Comparison of ENCODE assay signal across 9 cellular contexts in the genomic region with DNA sequence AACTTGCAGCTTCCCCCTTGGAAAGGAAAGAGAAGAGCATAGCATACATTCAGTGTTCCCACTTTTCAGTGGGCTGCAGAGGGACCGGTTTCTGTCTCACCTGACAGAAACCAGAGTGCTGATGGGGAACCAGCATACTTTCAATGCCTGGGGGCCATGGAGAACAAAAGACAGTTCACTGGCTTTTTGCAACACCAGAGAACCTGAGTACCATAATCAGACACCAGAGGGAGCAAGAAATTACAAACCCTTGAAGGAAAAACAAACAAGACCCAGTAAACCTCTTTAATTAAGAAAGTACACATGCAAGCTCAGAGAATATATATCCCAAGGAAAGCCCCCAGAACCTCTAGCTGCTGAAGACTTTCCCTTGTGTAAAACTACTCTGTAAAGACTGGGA. TPM values are rescaled to one million over a fixed set of nuclear protein-coding genes. Genes with fewer than 3 reads are reported as not detected.
DNase-seq lines count a peak whose midpoint lies in the region; ATAC-seq, FAIRE-seq and TF ChIP-seq lines count a peak whose summit lies in the region.
"Had no signal": no experiment of that assay in that cellular context is flagged by ENCODE, and none has a peak within 500 bp of the region (broad histone marks: within the 10 kb centered on the region; RNA-seq: fewer than 3 reads in every experiment).

No MANE protein-coding gene starts in this region.

- ATAC-seq in HCT116: peak; percentile 58; the same call in 1 of the 2 replicates
- no peak for ATAC-seq in RWPE2 (ENCODE audit: low read depth)

- intact Hi-C loops in HCT116 (cut with micrococcal nuclease): loop anchor here (1.0 kb wide), 3 partner anchors 49 to 628 kb away; no protein-coding TSS in a partner anchor

- H3K36me3 ChIP-seq in HCT116 (ENCODE audit: control insufficient read depth in 1 of 2, insufficient read depth in 2 of 2, low read length in 2 of 2) (no peaks in the 10 kb centered on the region), RWPE2 (ENCODE audit: low read depth) (no peaks in the 10 kb centered on the region)

- H3K4me1 ChIP-seq in HCT116 (ENCODE audit: control insufficient read depth in 1 of 2, insufficient read depth in 2 of 2, low read length in 2 of 2): no peaks in the 10 kb centered on the region
- H3K4me1 ChIP-seq in RWPE2 (ENCODE audit: insufficient read depth, poor library complexity, severe bottlenecking): no peaks in the 10 kb centered on the region

- H3K27ac ChIP-seq in HCT116 (ENCODE audit: low read depth, low read length) (no peak overlapping the region), RWPE2 (ENCODE audit: poor library complexity, severe bottlenecking) (no peak overlapping the region)

- peak; percentile 44; the same call in 1 of the 2 replicates for TF ChIP-seq RAD21 in HCT116 (IDR thresholded peaks at IDR 0.05; ENCODE audit: low read depth)

- CTCF ChIA-PET in HCT116 (lab: Charles Lee): interaction anchor here (0.8 to 2.2 kb wide), 8 partner anchors 49 to 639 kb away, joined by 3 to 12 read pairs (median 4); no protein-coding TSS in a partner anchor

- TF ChIP-seq CTCF in AG09319 (IDR thresholded peaks at IDR 0.05; ENCODE audit: low read depth, low read length) (peak; percentile 46), HCT116 (IDR thresholded peaks at IDR 0.05 in 2 of 3, conservative IDR thresholded peaks at IDR 0.05 in 1 of 3; ENCODE audit: borderline replicate concordance in 1 of 3, insufficient read depth in 1 of 3, low read depth in 2 of 3, low read length in 2 of 3) (peak; percentile 43 to 56 (median 52); a peak in 5 of 6 replicates), RWPE2 (IDR thresholded peaks at IDR 0.05; ENCODE audit: poor library complexity, severe bottlenecking) (peak; percentile 36)

- H2AFZ ChIP-seq in HCT116 (ENCODE audit: low read depth, low read length, poor library complexity, severe bottlenecking): no peak overlapping the region

- no TSS peak for BruUV-seq in HCT116 (replicated peaks; lab: Mats Ljungman, UMichigan)

- POLR2A ChIA-PET in HCT116 (lab: Charles Lee): no interaction called here

- no peak overlapping the region for H3K4me3 ChIP-seq in HCT116 (replicated peaks in 1 of 2; ENCODE audit: low read depth in 1 of 2, low read length in 2 of 2)
- H3K4me3 ChIP-seq in RWPE2 (ENCODE audit: severe bottlenecking): no peak overlapping the region
- H3K4me3 ChIP-seq in iPS-18c (ENCODE audit: insufficient read depth, low read depth, low read length): 0 out of 2 replicates have a peak overlapping the region, but pooled peaks have one; percentile 12

- H3K4me2 ChIP-seq in HCT116 (ENCODE audit: low read length): no peak overlapping the region

- H3K9me2 ChIP-seq in HCT116 (ENCODE audit: insufficient read depth): no peaks in the 10 kb centered on the region

- RAD21 ChIA-PET in HCT116 (lab: Charles Lee; ENCODE audit: low non-redundant PET in 1 of 2, low total read pairs in 2 of 2, uncharacterized antibody in 2 of 2, unreplicated experiment in 2 of 2): no interaction called here

- peaks cover 6% of the 10 kb centered on the region; the same call in 1 of the 2 replicates for H3K27me3 ChIP-seq in HCT116 (ENCODE audit: insufficient read depth, low read length)
- H3K27me3 ChIP-seq in RWPE2 (ENCODE audit: insufficient read depth, poor library complexity, severe bottlenecking): no peaks in the 10 kb centered on the region

- H3K79me2 ChIP-seq in HCT116 (ENCODE audit: insufficient read depth, low read length): no peaks in the 10 kb centered on the region

- H3K9me3 ChIP-seq in HCT116 (ENCODE audit: control insufficient read depth in 1 of 2, insufficient read depth in 1 of 2, low read depth in 1 of 2, low read length in 2 of 2) (0 out of 4 replicates have a peak, but pooled peaks cover 0 to 4% of the 10 kb centered on the region in 2 experiments), RWPE2 (ENCODE audit: severe bottlenecking) (peaks cover 2% of the 10 kb centered on the region), iPS-18c (ENCODE audit: control insufficient read depth, insufficient read depth, low read length) (peaks cover 4% of the 10 kb centered on the region)

- DNase-seq in AG09319 (ENCODE audit: extremely low read depth, low read depth) (peak; percentile 12), HCT116 (ENCODE audit: low read depth, low spot score) (peak; percentile 32), RWPE2 (ENCODE audit: low spot score) (no peak), NCI-H446 treated with DMSO at 0.1 percent for 48 hours (lab: John Stamatoyannopoulos, UW) (no peak), T1000 (lab: John Stamatoyannopoulos, UW) (no peak), H54 (ENCODE audit: insufficient read length, low spot score) (no peak), amniotic stem cell (lab: John Stamatoyannopoulos, UW) (no peak)
- DNase-seq: activated CD4-positive, alpha-beta T cell treated with anti-CD3 and anti-CD28 coated beads, Interleukin-2, amount 10 ng/mL, durations not matched to agents 7 days and 5 days had no signal

- no peak for FAIRE-seq in H54 (lab: Jason Lieb, UNC)

- no peak overlapping the region for H3K9ac ChIP-seq in HCT116 (ENCODE audit: low read length)

- TF ChIP-seq POLR2A in HCT116 (IDR thresholded peaks at IDR 0.05; ENCODE audit: borderline replicate concordance, extremely low read depth, insufficient read depth, insufficient read length) (no peak), H54 (IDR thresholded peaks at IDR 0.05; ENCODE audit: low read depth, low read length) (no peak)

- no peaks in the 10 kb centered on the region for H4K20me1 ChIP-seq in HCT116 (ENCODE audit: insufficient read depth)

TF ChIP-seq in HCT116, 20 proteins besides CTCF, POLR2A, EP300 and RAD21:
- no peak for TF ChIP-seq CEBPB (IDR thresholded peaks at IDR 0.05; ENCODE audit: low read depth)

RNA-seq across cellular contexts. Expression of a gene that starts 51.1 kb away (rescaled TPM):
- 0.22 TPM for total RNA-seq in HCT116 (2021; ENCODE audit: unreplicated experiment)
- 0.14 TPM in 1 of 2 replicates, not detected in the other for polyA plus RNA-seq in HCT116 (2012)
- total RNA-seq: activated CD4-positive, alpha-beta T cell treated with anti-CD3 and anti-CD28 coated beads, Interleukin-2, amount 10 ng/mL, durations not matched to agents 7 days and 5 days had no signal

Comparison
In these comparisons a context has a peak if more than half of its experiments do, and no peak if none do; other contexts are left out.
1. DNase-seq: peak in AG09319 (single experiment) and HCT116 (single experiment); none in RWPE2 (single experiment), NCI-H446 treated with DMSO at 0.1 percent for 48 hours (single experiment), T1000 (single experiment), H54 (single experiment) and amniotic stem cell (single experiment).
2. Peak in every context shown above with its lines, with median percentiles within 50 percentile points of each other: CTCF ChIP-seq.